8 cellular contexts compared by ENCODE assay signal in genomic region chr2:8004250-8004681, GRCh38.
DNase-seq lines count a peak whose midpoint lies in the region; ATAC-seq and TF ChIP-seq lines count a peak whose summit lies in the region.

No MANE protein-coding gene starts in this region.

- H3K4me2 ChIP-seq in BLaER1 = peak overlapping the region; percentile 86

- TF ChIP-seq CTCF in epithelial cell of esophagus (IDR thresholded peaks at IDR 0.05; ENCODE audit: insufficient read depth, low read depth, low read length, missing control alignments) (no peak), nephron (IDR thresholded peaks at IDR 0.05; ENCODE audit: unreplicated experiment in 3 of 3) (no peak)

- H3K27me3 Mint-ChIP-seq in nephron (ENCODE audit: low read depth) = no peaks in the 10 kb centered on the region

- peak overlapping the region in 1 of 3 experiments; percentile 12 for H3K4me3 Mint-ChIP-seq in nephron

- no peaks in the 10 kb centered on the region for H3K27me3 ChIP-seq in BLaER1

- 0 out of 2 replicates have a peak overlapping the region, but pooled peaks have one; percentile 70 for H3K9ac ChIP-seq in BLaER1

- peaks cover 5% of the 10 kb centered on the region for H3K9me3 Mint-ChIP-seq in nephron

- no peaks in the 10 kb centered on the region for H3K9me3 ChIP-seq in BLaER1

- H3K4me1 Mint-ChIP-seq in nephron = peaks cover 25% of the 10 kb centered on the region

- H3K36me3 Mint-ChIP-seq in nephron (ENCODE audit: low read depth) = no peaks in the 10 kb centered on the region

- ATAC-seq in GM21825 (IDR thresholded peaks at IDR 0.05; ENCODE audit: unreplicated experiment) (no peak), GM19023 (IDR thresholded peaks at IDR 0.05; ENCODE audit: unreplicated experiment) (no peak)

- DNase-seq in NCI-H2081 treated with DMSO at 0.1 percent for 48 hours (lab: John Stamatoyannopoulos, UW) (peak; percentile 37), epithelial cell of esophagus (ENCODE audit: low read depth) (peak; percentile 79), C1 segment of cervical spinal cord (lab: John Stamatoyannopoulos, UW) (no peak), NCI-H1436 (lab: John Stamatoyannopoulos, UW) (no peak)

- H3K36me3 ChIP-seq in BLaER1 = no peaks in the 10 kb centered on the region

- peak overlapping the region; percentile 73 for H3K27ac ChIP-seq in BLaER1

- peak overlapping the region; percentile 59 to 80 (median 61) for H3K27ac Mint-ChIP-seq in nephron

- peak overlapping the region; percentile 47; the same call in 1 of the 2 replicates for H3K4me3 ChIP-seq in BLaER1
- no peak overlapping the region for H3K4me3 ChIP-seq in epithelial cell of esophagus (ENCODE audit: low read length)

- H4K20me1 ChIP-seq in BLaER1 = no peaks in the 10 kb centered on the region

- H3K4me1 ChIP-seq in BLaER1 = peaks cover 64% of the 10 kb centered on the region

Comparison
In these comparisons a context has a peak if more than half of its experiments do, and no peak if none do; other contexts are left out.
1. DNase-seq: peak in NCI-H2081 treated with DMSO at 0.1 percent for 48 hours (single experiment) and epithelial cell of esophagus (single experiment); none in C1 segment of cervical spinal cord (0 of 14) and NCI-H1436 (single experiment).